1 cellular context compared by ENCODE assay signal in the genomic region with DNA sequence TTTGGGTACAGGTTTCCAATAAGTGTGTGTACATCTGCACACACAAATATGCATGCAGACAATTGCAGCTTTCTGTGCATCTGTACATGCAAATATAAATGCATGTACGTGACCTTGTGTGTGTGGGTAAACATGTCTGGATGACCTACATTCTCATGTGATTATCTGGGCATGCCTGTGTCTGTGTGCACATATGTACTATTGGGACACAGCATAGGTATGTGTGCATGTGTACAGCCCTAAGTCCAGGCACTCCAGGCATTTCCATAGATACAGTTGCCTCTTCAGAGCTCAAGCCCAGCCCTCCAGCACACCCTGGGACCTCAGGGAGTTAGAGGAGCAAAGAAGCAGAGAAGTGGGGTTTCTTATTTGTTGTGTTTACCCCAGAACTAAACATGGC.
TF ChIP-seq lines count a peak whose summit lies in the region.

No MANE protein-coding gene starts in this region.

TF ChIP-seq in HepG2, 621 proteins besides CTCF, POLR2A, EP300 and RAD21:
- TF ChIP-seq ZMYM3 (CRISPR knock-in tag; IDR thresholded peaks at IDR 0.05) = no peak
- no peak for TF ChIP-seq ZSCAN25 (CRISPR knock-in tag; IDR thresholded peaks at IDR 0.05)
- no peak for TF ChIP-seq ZSCAN22 (CRISPR knock-in tag; IDR thresholded peaks at IDR 0.05)
- TF ChIP-seq ZNF496 (CRISPR knock-in tag; IDR thresholded peaks at IDR 0.05; ENCODE audit: insufficient replicate concordance) = no peak
- no peak for TF ChIP-seq SMARCE1 (IDR thresholded peaks at IDR 0.05; ENCODE audit: borderline replicate concordance)
- TF ChIP-seq ELF3 (CRISPR knock-in tag; IDR thresholded peaks at IDR 0.05) = no peak
- TF ChIP-seq NCOA2 (CRISPR knock-in tag; IDR thresholded peaks at IDR 0.05) = no peak
